1 cellular context compared by ENCODE assay signal in the genomic region with DNA sequence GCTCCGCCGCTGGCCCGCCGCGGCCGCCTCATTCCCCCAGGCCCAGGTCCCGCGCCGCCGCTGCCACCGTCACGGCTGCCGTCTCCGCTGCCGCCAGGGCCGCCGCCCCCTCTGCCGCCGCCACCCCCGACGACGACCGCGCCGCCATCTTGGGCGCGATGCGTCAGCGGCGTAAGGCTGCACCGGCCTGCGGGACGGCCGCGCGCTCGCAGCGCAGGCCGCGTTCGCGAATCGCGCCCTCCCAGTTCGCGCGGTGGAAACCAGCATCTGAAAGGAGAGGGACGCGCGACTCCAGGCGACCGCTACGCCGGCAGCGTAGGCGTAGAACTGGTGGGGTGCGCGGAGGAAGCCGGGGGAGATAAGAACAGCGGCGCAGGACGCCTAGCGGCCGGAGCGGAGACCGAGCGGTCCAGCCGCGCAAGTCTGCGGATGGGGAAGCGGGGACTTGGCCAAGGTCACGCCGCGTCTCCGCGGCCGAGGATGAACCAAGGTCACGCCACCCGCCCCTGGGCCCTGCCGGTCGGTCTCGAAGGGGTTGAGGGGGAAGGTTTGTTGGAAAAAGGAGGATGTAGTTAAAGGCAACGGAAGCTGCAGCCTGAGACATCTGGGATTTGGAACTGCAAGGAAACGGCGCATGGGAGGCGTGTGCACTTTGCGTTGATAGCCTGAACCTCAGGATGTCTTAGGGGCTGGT.
TF ChIP-seq lines count a peak whose summit lies in the region.

NUDT3 (minus strand) TSS at position 173 of the 694 bp plus-strand sequence. CDS start 307 bp downstream, outside the sequence.

TF ChIP-seq in HepG2, 621 proteins besides CTCF, POLR2A, EP300 and RAD21 (continued from another document and continues in another):
- TF ChIP-seq ZNF646 (CRISPR knock-in tag; IDR thresholded peaks at IDR 0.05) = no peak
- TF ChIP-seq ZC3H4 (CRISPR knock-in tag; IDR thresholded peaks at IDR 0.05; ENCODE audit: borderline replicate concordance) = 0 out of 2 replicates have a peak, but pooled peaks have one; percentile 33
- no peak; the same call in 1 of the 2 replicates for TF ChIP-seq DZIP1 (CRISPR knock-in tag; IDR thresholded peaks at IDR 0.05)
- peak; percentile 92 for TF ChIP-seq ZGPAT (CRISPR knock-in tag; IDR thresholded peaks at IDR 0.05)
- TF ChIP-seq KLF12 (CRISPR knock-in tag; IDR thresholded peaks at IDR 0.05; ENCODE audit: borderline replicate concordance) = no peak
- TF ChIP-seq ZNF138 (CRISPR knock-in tag; IDR thresholded peaks at IDR 0.05; ENCODE audit: low read depth) = no peak
- peak; percentile 72 for TF ChIP-seq HNRNPUL1 (IDR thresholded peaks at IDR 0.05; ENCODE audit: low read depth, low read length)
- no peak for TF ChIP-seq ZNF761 (CRISPR knock-in tag; conservative IDR thresholded peaks at IDR 0.05)
- TF ChIP-seq ZNF10 (CRISPR knock-in tag; IDR thresholded peaks at IDR 0.05; ENCODE audit: borderline replicate concordance, low read depth) = no peak
- TF ChIP-seq, protein P1, sequence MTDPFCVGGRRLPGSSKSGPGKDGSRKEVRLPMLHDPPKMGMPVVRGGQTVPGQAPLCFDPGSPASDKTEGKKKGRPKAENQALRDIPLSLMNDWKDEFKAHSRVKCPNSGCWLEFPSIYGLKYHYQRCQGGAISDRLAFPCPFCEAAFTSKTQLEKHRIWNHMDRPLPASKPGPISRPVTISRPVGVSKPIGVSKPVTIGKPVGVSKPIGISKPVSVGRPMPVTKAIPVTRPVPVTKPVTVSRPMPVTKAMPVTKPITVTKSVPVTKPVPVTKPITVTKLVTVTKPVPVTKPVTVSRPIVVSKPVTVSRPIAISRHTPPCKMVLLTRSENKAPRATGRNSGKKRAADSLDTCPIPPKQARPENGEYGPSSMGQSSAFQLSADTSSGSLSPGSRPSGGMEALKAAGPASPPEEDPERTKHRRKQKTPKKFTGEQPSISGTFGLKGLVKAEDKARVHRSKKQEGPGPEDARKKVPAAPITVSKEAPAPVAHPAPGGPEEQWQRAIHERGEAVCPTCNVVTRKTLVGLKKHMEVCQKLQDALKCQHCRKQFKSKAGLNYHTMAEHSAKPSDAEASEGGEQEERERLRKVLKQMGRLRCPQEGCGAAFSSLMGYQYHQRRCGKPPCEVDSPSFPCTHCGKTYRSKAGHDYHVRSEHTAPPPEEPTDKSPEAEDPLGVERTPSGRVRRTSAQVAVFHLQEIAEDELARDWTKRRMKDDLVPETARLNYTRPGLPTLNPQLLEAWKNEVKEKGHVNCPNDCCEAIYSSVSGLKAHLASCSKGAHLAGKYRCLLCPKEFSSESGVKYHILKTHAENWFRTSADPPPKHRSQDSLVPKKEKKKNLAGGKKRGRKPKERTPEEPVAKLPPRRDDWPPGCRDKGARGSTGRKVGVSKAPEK (CRISPR knock-in tag; IDR thresholded peaks at IDR 0.05; ENCODE audit: borderline replicate concordance) = peak; percentile 74; the same call in 1 of the 2 replicates
- 0 out of 2 replicates have a peak, but pooled peaks have one; percentile 70 for TF ChIP-seq ZNF749 (CRISPR knock-in tag; IDR thresholded peaks at IDR 0.05; ENCODE audit: borderline replicate concordance)
- TF ChIP-seq GMEB2 (CRISPR knock-in tag; IDR thresholded peaks at IDR 0.05; ENCODE audit: low read depth) = no peak
- TF ChIP-seq GZF1 (CRISPR knock-in tag; IDR thresholded peaks at IDR 0.05) = peak; percentile 7; the same call in 1 of the 2 replicates
- TF ChIP-seq HES4 (CRISPR knock-in tag; IDR thresholded peaks at IDR 0.05; ENCODE audit: borderline replicate concordance) = no peak
- TF ChIP-seq REXO4 (CRISPR knock-in tag; IDR thresholded peaks at IDR 0.05; ENCODE audit: borderline replicate concordance) = no peak
- TF ChIP-seq, protein P2, sequence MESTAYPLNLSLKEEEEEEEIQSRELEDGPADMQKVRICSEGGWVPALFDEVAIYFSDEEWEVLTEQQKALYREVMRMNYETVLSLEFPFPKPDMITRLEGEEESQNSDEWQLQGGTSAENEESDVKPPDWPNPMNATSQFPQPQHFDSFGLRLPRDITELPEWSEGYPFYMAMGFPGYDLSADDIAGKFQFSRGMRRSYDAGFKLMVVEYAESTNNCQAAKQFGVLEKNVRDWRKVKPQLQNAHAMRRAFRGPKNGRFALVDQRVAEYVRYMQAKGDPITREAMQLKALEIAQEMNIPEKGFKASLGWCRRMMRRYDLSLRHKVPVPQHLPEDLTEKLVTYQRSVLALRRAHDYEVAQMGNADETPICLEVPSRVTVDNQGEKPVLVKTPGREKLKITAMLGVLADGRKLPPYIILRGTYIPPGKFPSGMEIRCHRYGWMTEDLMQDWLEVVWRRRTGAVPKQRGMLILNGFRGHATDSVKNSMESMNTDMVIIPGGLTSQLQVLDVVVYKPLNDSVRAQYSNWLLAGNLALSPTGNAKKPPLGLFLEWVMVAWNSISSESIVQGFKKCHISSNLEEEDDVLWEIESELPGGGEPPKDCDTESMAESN (CRISPR knock-in tag; conservative IDR thresholded peaks at IDR 0.05) = peak; percentile 82
- TF ChIP-seq SP1 (IDR thresholded peaks at IDR 0.05) = no peak
- peak; percentile 70 for TF ChIP-seq SP1 (CRISPR knock-in tag; IDR thresholded peaks at IDR 0.05)
- TF ChIP-seq, protein P3, sequence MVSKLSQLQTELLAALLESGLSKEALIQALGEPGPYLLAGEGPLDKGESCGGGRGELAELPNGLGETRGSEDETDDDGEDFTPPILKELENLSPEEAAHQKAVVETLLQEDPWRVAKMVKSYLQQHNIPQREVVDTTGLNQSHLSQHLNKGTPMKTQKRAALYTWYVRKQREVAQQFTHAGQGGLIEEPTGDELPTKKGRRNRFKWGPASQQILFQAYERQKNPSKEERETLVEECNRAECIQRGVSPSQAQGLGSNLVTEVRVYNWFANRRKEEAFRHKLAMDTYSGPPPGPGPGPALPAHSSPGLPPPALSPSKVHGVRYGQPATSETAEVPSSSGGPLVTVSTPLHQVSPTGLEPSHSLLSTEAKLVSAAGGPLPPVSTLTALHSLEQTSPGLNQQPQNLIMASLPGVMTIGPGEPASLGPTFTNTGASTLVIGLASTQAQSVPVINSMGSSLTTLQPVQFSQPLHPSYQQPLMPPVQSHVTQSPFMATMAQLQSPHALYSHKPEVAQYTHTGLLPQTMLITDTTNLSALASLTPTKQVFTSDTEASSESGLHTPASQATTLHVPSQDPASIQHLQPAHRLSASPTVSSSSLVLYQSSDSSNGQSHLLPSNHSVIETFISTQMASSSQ (IDR thresholded peaks at IDR 0.05; ENCODE audit: low read depth) = no peak
- TF ChIP-seq, protein P3 (CRISPR knock-in tag; IDR thresholded peaks at IDR 0.05; ENCODE audit: borderline replicate concordance) = peak; percentile 37; the same call in 1 of the 2 replicates
- TF ChIP-seq ONECUT2 (CRISPR knock-in tag; IDR thresholded peaks at IDR 0.05) = no peak
- TF ChIP-seq, protein P4, sequence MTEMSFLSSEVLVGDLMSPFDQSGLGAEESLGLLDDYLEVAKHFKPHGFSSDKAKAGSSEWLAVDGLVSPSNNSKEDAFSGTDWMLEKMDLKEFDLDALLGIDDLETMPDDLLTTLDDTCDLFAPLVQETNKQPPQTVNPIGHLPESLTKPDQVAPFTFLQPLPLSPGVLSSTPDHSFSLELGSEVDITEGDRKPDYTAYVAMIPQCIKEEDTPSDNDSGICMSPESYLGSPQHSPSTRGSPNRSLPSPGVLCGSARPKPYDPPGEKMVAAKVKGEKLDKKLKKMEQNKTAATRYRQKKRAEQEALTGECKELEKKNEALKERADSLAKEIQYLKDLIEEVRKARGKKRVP (CRISPR knock-in tag; IDR thresholded peaks at IDR 0.05) = no peak
- TF ChIP-seq CERS6 (CRISPR knock-in tag; IDR thresholded peaks at IDR 0.05) = 0 out of 2 replicates have a peak, but pooled peaks have one; percentile 26
- no peak for TF ChIP-seq CHD4 (IDR thresholded peaks at IDR 0.05; ENCODE audit: borderline replicate concordance, low read length)
